ENCODE assay signal across 8 cellular contexts in the genomic region with DNA sequence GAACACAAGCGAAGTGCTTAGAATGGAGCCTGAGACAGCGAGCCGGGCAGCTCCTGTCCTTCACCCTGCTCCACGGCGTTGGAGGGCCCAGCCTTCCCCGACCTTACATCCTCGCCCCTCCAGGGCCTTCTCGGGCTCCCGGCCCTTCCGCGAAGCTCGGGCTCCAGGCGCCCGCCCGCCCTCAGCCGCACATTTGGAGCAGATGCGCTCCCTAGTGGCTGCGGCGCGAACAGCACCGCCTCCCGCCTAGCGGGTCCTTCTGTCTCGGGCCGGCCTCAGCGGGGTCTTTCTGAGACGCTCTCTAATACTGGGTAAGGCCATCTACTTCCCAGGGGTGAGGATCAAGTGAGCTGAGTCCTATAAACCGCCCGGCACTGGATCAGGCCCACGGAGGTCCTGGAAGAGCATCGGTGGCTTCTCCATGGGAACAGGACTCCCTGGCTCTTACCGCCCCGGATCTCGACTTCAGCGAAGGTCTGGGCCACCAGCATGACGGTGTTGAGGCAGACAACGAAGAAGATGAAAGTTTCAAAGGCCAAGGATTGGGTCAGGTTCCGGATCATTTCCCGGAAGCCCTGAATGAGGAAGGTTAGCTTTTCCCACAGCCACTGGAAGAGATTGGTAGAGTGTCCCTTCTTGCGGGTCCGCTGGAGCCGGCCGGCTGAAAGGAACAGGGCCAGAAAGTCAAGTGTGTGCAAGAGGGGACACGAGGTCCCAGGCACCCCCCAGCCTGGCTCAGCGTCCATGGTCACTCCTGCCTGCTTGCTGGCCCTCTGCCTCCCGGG. TPM values are rescaled to one million over a fixed set of nuclear protein-coding genes. Genes with fewer than 3 reads are reported as not detected.
A peak's percentile ranks its signal among the peaks of the same experiment; 100 is the strongest.
DNase-seq lines count a peak whose midpoint lies in the region; ATAC-seq and TF ChIP-seq lines count a peak whose summit lies in the region.

No MANE protein-coding gene starts in this region.

- H3K4me2 ChIP-seq in SU-DHL-6 (ENCODE audit: low read depth, low read length, poor library complexity, severe bottlenecking), result no peak overlapping the region

- WGBS in heart right ventricle, 2 donors, result 20% methylated on average over 45 to 46 of the region's 46 CpGs
- 13 to 16% methylated on average over 46 of the region's 46 CpGs for WGBS in aorta, 2 donors

- H3K9me2 ChIP-seq in SU-DHL-6 (replicated peaks; ENCODE audit: insufficient read depth, low read length), result no peaks in the 10 kb centered on the region

- ATAC-seq in activated naive CD8-positive, alpha-beta T cell treated with anti-CD3 and anti-CD28 coated beads, Interleukin-2, amount 10 ng/mL, durations not matched to agents 7 days and 5 days (ENCODE audit: low read depth), result peak; percentile 89
- ATAC-seq in heart right ventricle, result peak; percentile 62 to 87 (median 85)
- ATAC-seq in aorta (ENCODE audit: low FRiP score), result peak; percentile 90
- ATAC-seq in GM18868 (IDR thresholded peaks at IDR 0.05; ENCODE audit: unreplicated experiment), result no peak

- intact Hi-C loops in heart right ventricle (cut with DNase I) (no loop called here), aorta (cut with DNase I) (loop anchor here (1.0 to 10.0 kb wide), 3 partner anchors 33 to 138 kb away; partner anchors contain the start of gene FIBP (in 1 of the 2))

- POLR2A ChIA-PET in activated naive CD8-positive, alpha-beta T cell treated with anti-CD3 and anti-CD28 coated beads, Interleukin-2, amount 10 ng/mL, durations not matched to agents 7 days and 5 days (lab: Charles Lee), result interaction anchor here (0.6 to 1.8 kb wide), 4 partner anchors 20 to 325 kb away, joined by 3 to 6 read pairs (median 5); partner anchors contain the start of genes BANF1 and SF3B2

- peak overlapping the region; percentile 55 for H3K4me3 Mint-ChIP-seq in activated naive CD8-positive, alpha-beta T cell treated with anti-CD3 and anti-CD28 coated beads, Interleukin-2, amount 10 ng/mL, durations not matched to agents 7 days and 5 days

- H3K36me3 ChIP-seq in SU-DHL-6 (ENCODE audit: low read length) (no peaks in the 10 kb centered on the region), heart right ventricle (no peaks in the 10 kb centered on the region), aorta (ENCODE audit: control insufficient read depth in 1 of 2, insufficient read depth in 2 of 2, low read length in 1 of 2) (no peaks in the 10 kb centered on the region)

- no peaks in the 10 kb centered on the region for H3K36me3 Mint-ChIP-seq in activated naive CD8-positive, alpha-beta T cell treated with anti-CD3 and anti-CD28 coated beads, Interleukin-2, amount 10 ng/mL, durations not matched to agents 7 days and 5 days

- H3K27me3 ChIP-seq in SU-DHL-6 (ENCODE audit: low read length) (no peaks in the 10 kb centered on the region), heart right ventricle (peaks cover 0 to 9% (median 7%) of the 10 kb centered on the region in 7 donors), aorta (ENCODE audit: control insufficient read depth in 1 of 2, insufficient read depth in 2 of 2, low read length in 1 of 2) (no peaks in the 10 kb centered on the region)

- no peak overlapping the region for H3K9ac ChIP-seq in SU-DHL-6 (ENCODE audit: low read length)

- H2AFZ ChIP-seq in SU-DHL-6 (ENCODE audit: low read depth, low read length, severe bottlenecking), result no peak overlapping the region

- H3K27ac ChIP-seq in SU-DHL-6 (ENCODE audit: low read depth, low read length) (no peak overlapping the region), heart right ventricle (no peak overlapping the region), aorta (ENCODE audit: low read depth in 1 of 2, low read length in 2 of 2) (no peak overlapping the region)

- no peaks in the 10 kb centered on the region for H4K20me1 ChIP-seq in SU-DHL-6 (ENCODE audit: low read depth, low read length)

- no peaks in the 10 kb centered on the region for H3K9me3 Mint-ChIP-seq in activated naive CD8-positive, alpha-beta T cell treated with anti-CD3 and anti-CD28 coated beads, Interleukin-2, amount 10 ng/mL, durations not matched to agents 7 days and 5 days

- H3K4me3 ChIP-seq in LNCaP clone FGC (ENCODE audit: low read depth, low read length), result no peak overlapping the region
- no peak overlapping the region for H3K4me3 ChIP-seq in SU-DHL-6 (ENCODE audit: insufficient read depth, low read length, poor library complexity, severe bottlenecking)
- peak overlapping the region in 7 of 10 donors; percentile 4 to 29 (median 17) for H3K4me3 ChIP-seq in heart right ventricle
- H3K4me3 ChIP-seq in aorta (ENCODE audit: low read length in 2 of 2), result no peak overlapping the region

- H3K9me3 ChIP-seq in SU-DHL-6 (ENCODE audit: insufficient read depth, low read length), result no peaks in the 10 kb centered on the region
- no peaks in the 10 kb centered on the region for H3K9me3 ChIP-seq in heart right ventricle
- no peaks in the 10 kb centered on the region for H3K9me3 ChIP-seq in aorta (ENCODE audit: control insufficient read depth, low read length)

- peaks cover 8% of the 10 kb centered on the region for H3K4me1 Mint-ChIP-seq in activated naive CD8-positive, alpha-beta T cell treated with anti-CD3 and anti-CD28 coated beads, Interleukin-2, amount 10 ng/mL, durations not matched to agents 7 days and 5 days

- peaks cover 5% of the 10 kb centered on the region for H3K27me3 Mint-ChIP-seq in activated naive CD8-positive, alpha-beta T cell treated with anti-CD3 and anti-CD28 coated beads, Interleukin-2, amount 10 ng/mL, durations not matched to agents 7 days and 5 days

- peak overlapping the region; percentile 24 for H3K27ac Mint-ChIP-seq in activated naive CD8-positive, alpha-beta T cell treated with anti-CD3 and anti-CD28 coated beads, Interleukin-2, amount 10 ng/mL, durations not matched to agents 7 days and 5 days

- no peaks in the 10 kb centered on the region for H3F3A ChIP-seq in SU-DHL-6 (ENCODE audit: insufficient read depth)

- H3K4me1 ChIP-seq in heart right ventricle (peaks cover 0 to 26% (median 8%) of the 10 kb centered on the region in 9 donors), aorta (ENCODE audit: control insufficient read depth in 1 of 2, insufficient read depth in 2 of 2, low read length in 2 of 2) (no peaks in the 10 kb centered on the region)

- H3K79me2 ChIP-seq in SU-DHL-6 (ENCODE audit: insufficient read depth, low read length), result no peaks in the 10 kb centered on the region

- DNase-seq in EL (peak; percentile 66), LNCaP clone FGC (ENCODE audit: low read depth) (no peak), heart right ventricle (peak; percentile 65 to 81), renal cortical epithelial cell (ENCODE audit: low read depth) (peak; percentile 6), aorta (peak; percentile 83 to 94)
- peak; percentile 91 for DNase-seq in activated naive CD8-positive, alpha-beta T cell treated with anti-CD3 and anti-CD28 coated beads, Interleukin-2, amount 10 ng/mL, durations not matched to agents 7 days and 5 days

- TF ChIP-seq CTCF in LNCaP clone FGC (IDR thresholded peaks at IDR 0.05; ENCODE audit: control insufficient read depth, extremely low read depth, insufficient read depth) (peak; percentile 89), SU-DHL-6 (IDR thresholded peaks at IDR 0.05; ENCODE audit: insufficient read depth, low read length, poor library complexity, severe bottlenecking) (peak; percentile 86), heart right ventricle (IDR thresholded peaks at IDR 0.05) (peak; percentile 89 to 98 (median 95))

RNA-seq across cellular contexts. Expression of gene CATSPER1, which starts 3.7 kb away (rescaled TPM):
- total RNA-seq in activated naive CD8-positive, alpha-beta T cell treated with anti-CD3 and anti-CD28 coated beads, Interleukin-2, amount 10 ng/mL, durations not matched to agents 7 days and 5 days, result not detected
- 1 to 10 TPM in 1 of 10 donors, not detected in 9; 1.1 TPM for total RNA-seq in heart right ventricle
- under 1 TPM in 1 of 2 donors, not detected in 1; 0.17 TPM for polyA plus RNA-seq in heart right ventricle
- 0.65 TPM in 1 of 2 replicates, not detected in the other for total RNA-seq in renal cortical epithelial cell
- 1 to 10 TPM; 1.0 to 1.2 TPM for total RNA-seq in aorta
- polyA plus RNA-seq in aorta, result under 1 TPM in 1 of 2 donors, not detected in 1; 0.10 TPM

RNA-seq across cellular contexts. Expression of gene CST6, which starts 10.8 kb away (rescaled TPM):
- total RNA-seq in activated naive CD8-positive, alpha-beta T cell treated with anti-CD3 and anti-CD28 coated beads, Interleukin-2, amount 10 ng/mL, durations not matched to agents 7 days and 5 days, result not detected
- under 1 TPM in 3 of 10 donors, not detected in 7; 0.35 to 0.69 (median 0.43) TPM for total RNA-seq in heart right ventricle
- 1 to 10 TPM in 1 of 2 donors, under 1 TPM in 1; 0.44 to 2.6 TPM for polyA plus RNA-seq in heart right ventricle
- 2.3 and 140 TPM in 2 replicates for total RNA-seq in renal cortical epithelial cell
- total RNA-seq in aorta, result 10 to 100 TPM in 1 of 2 donors, 1 to 10 TPM in 1; 6.6 to 14.0 TPM
- 10 to 100 TPM; 19.0 to 28.0 TPM for polyA plus RNA-seq in aorta

RNA-seq across cellular contexts. Expression of gene BANF1, which starts 20.3 kb away (rescaled TPM):
- total RNA-seq in activated naive CD8-positive, alpha-beta T cell treated with anti-CD3 and anti-CD28 coated beads, Interleukin-2, amount 10 ng/mL, durations not matched to agents 7 days and 5 days, result 100 to 1,000 TPM; 183 to 187 TPM
- total RNA-seq in heart right ventricle (100 to 1,000 TPM; 196 to 224 (median 212) TPM), renal cortical epithelial cell (10.6 and 14.3 TPM in 2 replicates), aorta (100 to 1,000 TPM; 136 to 145 TPM)
- polyA plus RNA-seq in heart right ventricle (100 to 1,000 TPM; 234 to 381 TPM), aorta (100 to 1,000 TPM; 156 to 187 TPM)

RNA-seq across cellular contexts. Expression of gene EIF1AD, which starts 20.6 kb away (rescaled TPM):
- 10 to 100 TPM; 53.4 to 57.5 TPM for total RNA-seq in activated naive CD8-positive, alpha-beta T cell treated with anti-CD3 and anti-CD28 coated beads, Interleukin-2, amount 10 ng/mL, durations not matched to agents 7 days and 5 days
- total RNA-seq in heart right ventricle, result 10 to 100 TPM; 15.1 to 25.3 (median 19.7) TPM
- polyA plus RNA-seq in heart right ventricle, result 10 to 100 TPM; 18.3 to 30.0 TPM
- 38.0 and 39.0 TPM in 2 replicates for total RNA-seq in renal cortical epithelial cell
- 10 to 100 TPM; 28.7 to 35.0 TPM for total RNA-seq in aorta
- polyA plus RNA-seq in aorta, result 10 to 100 TPM in 1 of 2 donors, 1 to 10 TPM in 1; 8.4 to 16.2 TPM

RNA-seq across cellular contexts. Expression of gene GAL3ST3, which starts 26.4 kb away (rescaled TPM):
- under 1 TPM; 0.14 to 0.44 TPM for total RNA-seq in activated naive CD8-positive, alpha-beta T cell treated with anti-CD3 and anti-CD28 coated beads, Interleukin-2, amount 10 ng/mL, durations not matched to agents 7 days and 5 days
- total RNA-seq in heart right ventricle (1 to 10 TPM; 1.9 to 4.6 (median 2.5) TPM), renal cortical epithelial cell (0.87 and 1.8 TPM in 2 replicates), aorta (not detected)
- polyA plus RNA-seq in heart right ventricle (1 to 10 TPM in 1 of 2 donors, under 1 TPM in 1; 0.07 to 1.0 TPM), aorta (not detected)

Comparison
In these comparisons a context has a peak if more than half of its experiments do, and no peak if none do; other contexts are left out.
1. H3K4me3 ChIP-seq: peak in heart right ventricle (7 of 10); none in LNCaP clone FGC (single experiment), SU-DHL-6 (single experiment) and aorta (0 of 2).
2. intact Hi-C loops: an anchor here in aorta (1.0 to 10.0 kb wide); none called in heart right ventricle.
3. Peak in every context shown above with its lines, with median percentiles within 50 percentile points of each other: CTCF ChIP-seq.